8 cellular contexts compared by ENCODE assay signal in genomic region chr4:76948441-76949292, GRCh38. TPM values are rescaled to one million over a fixed set of nuclear protein-coding genes. Genes with fewer than 3 reads are reported as not detected.
DNase-seq lines count a peak whose midpoint lies in the region; ATAC-seq and TF ChIP-seq lines count a peak whose summit lies in the region.

No MANE protein-coding gene starts in this region.

- no peaks in the 10 kb centered on the region for H3K36me3 ChIP-seq in A673 (ENCODE audit: insufficient read depth, low read length, poor library complexity, severe bottlenecking)

- ATAC-seq in GM18519 (IDR thresholded peaks at IDR 0.05; ENCODE audit: low FRiP score, unreplicated experiment) (peak; percentile 45), HG03039 (IDR thresholded peaks at IDR 0.05; ENCODE audit: unreplicated experiment) (peak; percentile 38)

- H3K9me3 ChIP-seq in A673 (ENCODE audit: low read depth, low read length, poor library complexity, severe bottlenecking): no peaks in the 10 kb centered on the region

- DNase-seq in A673 (ENCODE audit: low spot score): peak; percentile 83
- peak; percentile 35 to 48 for DNase-seq in NCI-H446 (lab: John Stamatoyannopoulos, UW)
- peak; percentile 52 to 63 for DNase-seq in activated CD4-positive, alpha-beta T cell treated with anti-CD3 and anti-CD28 coated beads, Interleukin-2, amount 50 U/mL, for 4 hours
- peak; percentile 76 for DNase-seq in dermis blood vessel endothelial cell
- DNase-seq in lower leg skin (ENCODE audit: low spot score in 2 of 2): peak; percentile 67 to 94
- peak; percentile 15 to 28 (median 24) for DNase-seq in stimulated activated CD4-positive, alpha-beta T cell treated with anti-CD3 and anti-CD28 coated beads, TNF-alpha, amount 100 ng/mL, for 48 hours (ENCODE audit: low read depth in 3 of 3)

- no peak for TF ChIP-seq CTCF in A673 (conservative IDR thresholded peaks at IDR 0.05; ENCODE audit: low read depth, low read length)
- no peak for TF ChIP-seq CTCF in lower leg skin (IDR thresholded peaks at IDR 0.05)

- BruUV-seq in A673 (replicated peaks; lab: Mats Ljungman, UMichigan): TSS peak; percentile 27

- no peak for TF ChIP-seq POLR2A in lower leg skin (IDR thresholded peaks at IDR 0.05)

- POLR2A ChIA-PET in A673 (lab: Charles Lee; ENCODE audit: low non-redundant PET): interaction anchor here (0.5 kb wide), 1 partner anchor 47 kb away, joined by 3 read pairs; no protein-coding TSS in a partner anchor

- intact Hi-C loops in A673 (cut with micrococcal nuclease; ENCODE audit: unreplicated experiment): loop anchor here (2.0 to 5.0 kb wide), 2 partner anchors 146 to 436 kb away; no protein-coding TSS in a partner anchor
- intact Hi-C loops in lower leg skin (cut with DNase I; ENCODE audit: low total_unique reads): no loop called here

- H3K27ac ChIP-seq in A673 (ENCODE audit: low read depth, low read length, poor library complexity, severe bottlenecking): peak overlapping the region; percentile 82

- CTCF ChIA-PET in A673 (lab: Charles Lee): no interaction called here

- H3K27me3 ChIP-seq in A673 (replicated peaks; ENCODE audit: insufficient read depth, low read depth, low read length, poor library complexity): no peaks in the 10 kb centered on the region

- WGBS in lower leg skin, 2 donors: 6 to 12% methylated on average over 41 to 51 of the region's 63 CpGs

- H3K4me3 ChIP-seq in A673 (ENCODE audit: low read depth, low read length, poor library complexity, severe bottlenecking): peak overlapping the region; percentile 63
- H3K4me3 ChIP-seq in lower leg skin (ENCODE audit: low read depth, poor library complexity, severe bottlenecking): peak overlapping the region; percentile 85

- peaks cover 22% of the 10 kb centered on the region for H3K4me1 ChIP-seq in A673 (ENCODE audit: insufficient read depth, low read length, poor library complexity, severe bottlenecking)

RNA-seq across cellular contexts. Expression of gene SEPTIN11, which starts 0.9 kb away (rescaled TPM):
- total RNA-seq in A673 (2021) (121 and 125 TPM in 2 replicates), dermis blood vessel endothelial cell (160 and 179 TPM in 2 replicates), lower leg skin (100 to 1,000 TPM in 1 of 4 donors, 10 to 100 TPM in 3; 38.2 to 104 (median 44.9) TPM)

RNA-seq across cellular contexts. Expression of gene SOWAHB, which starts 50.7 kb away (rescaled TPM):
- total RNA-seq in A673 (2021) (0.13 and 0.15 TPM in 2 replicates), dermis blood vessel endothelial cell (under 0.01 TPM in 1 of 2 replicates, not detected in the other), lower leg skin (10 to 100 TPM in 1 of 4 donors, 1 to 10 TPM in 3; 3.3 to 10.1 (median 6.0) TPM)

Comparison
In these comparisons a context has a peak if more than half of its experiments do, and no peak if none do; other contexts are left out.
1. Peak in every context shown above with its lines: DNase-seq, ATAC-seq, H3K4me3 ChIP-seq and H3K27ac ChIP-seq.
2. DNase-seq: peak in every context shown above with its lines; median percentile 83 in A673; 80 in lower leg skin; 76 in dermis blood vessel endothelial cell; 58 in activated CD4-positive, alpha-beta T cell treated with anti-CD3 and anti-CD28 coated beads, Interleukin-2, amount 50 U/mL, for 4 hours; 42 in NCI-H446; 24 in stimulated activated CD4-positive, alpha-beta T cell treated with anti-CD3 and anti-CD28 coated beads, TNF-alpha, amount 100 ng/mL, for 48 hours.